1 cellular context compared by ENCODE assay signal in the genomic region with DNA sequence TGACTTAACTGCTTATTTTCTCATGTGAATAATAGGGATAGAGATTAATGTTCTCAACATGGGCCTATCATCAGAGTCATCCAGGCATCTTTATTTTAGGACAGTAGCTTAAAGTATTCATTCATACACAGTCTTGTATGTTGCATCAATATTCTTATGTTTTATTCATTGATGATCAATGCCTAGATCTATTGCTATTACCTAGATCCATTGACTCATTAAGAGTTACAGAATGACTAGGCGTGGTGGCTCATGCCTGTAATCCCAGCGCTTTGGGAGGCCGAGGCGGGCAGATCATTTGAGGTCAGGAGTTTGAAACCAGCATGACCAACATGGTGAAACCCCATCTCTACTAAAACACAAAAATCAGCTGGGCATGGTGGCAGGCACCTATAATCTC. TPM values are rescaled to one million over a fixed set of nuclear protein-coding genes. Genes with fewer than 3 reads are reported as not detected.
"Had no signal": no experiment of that assay in that cellular context is flagged by ENCODE, and none has a peak within 500 bp of the region (broad histone marks: within the 10 kb centered on the region; RNA-seq: fewer than 3 reads in every experiment).

No MANE protein-coding gene starts in this region.

RNA-seq across cellular contexts. Expression of a gene that starts 26.3 kb away (rescaled TPM):
- total RNA-seq: G401 had no signal
